Comparison of ENCODE assay signal across 20 cellular contexts in genomic region chr2:19126281-19126680, GRCh38.
"Had no signal": no experiment of that assay in that cellular context is flagged by ENCODE, and none has a peak within 500 bp of the region (broad histone marks: within the 10 kb centered on the region; RNA-seq: fewer than 3 reads in every experiment).

No MANE protein-coding gene starts in this region.

- H3K27ac Mint-ChIP-seq: activated CD4-positive, alpha-beta memory T cell treated with anti-CD3 and anti-CD28 coated beads for 36 hours; activated CD4-positive, alpha-beta T cell treated with anti-CD3 and anti-CD28 coated beads, Interleukin-2, amount 10 ng/mL, durations not matched to agents 7 days and 5 days; activated naive CD4-positive, alpha-beta T cell treated with anti-CD3 and anti-CD28 coated beads, Interleukin-2, amount 10 ng/mL, durations not matched to agents 7 days and 5 days; activated naive CD8-positive, alpha-beta T cell treated with anti-CD3 and anti-CD28 coated beads for 36 hours; T-cell had no signal

- H3K36me3 Mint-ChIP-seq: activated CD4-positive, alpha-beta memory T cell treated with anti-CD3 and anti-CD28 coated beads for 36 hours; activated naive CD4-positive, alpha-beta T cell treated with anti-CD3 and anti-CD28 coated beads, Interleukin-2, amount 10 ng/mL, durations not matched to agents 7 days and 5 days; activated naive CD8-positive, alpha-beta T cell treated with anti-CD3 and anti-CD28 coated beads for 36 hours; T-cell had no signal

- DNase-seq: activated CD4-positive, alpha-beta memory T cell treated with anti-CD3 and anti-CD28 coated beads for 36 hours; activated CD4-positive, alpha-beta T cell treated with anti-CD3 and anti-CD28 coated beads, Interleukin-2, amount 10 ng/mL, durations not matched to agents 7 days and 5 days; activated CD4-positive, CD25-positive, alpha-beta regulatory T cell; activated CD8-positive, alpha-beta memory T cell treated with anti-CD3 and anti-CD28 coated beads for 24 hours; activated gamma-delta T cell; activated naive CD4-positive, alpha-beta T cell treated with anti-CD3 and anti-CD28 coated beads, Interleukin-2, amount 10 ng/mL, durations not matched to agents 7 days and 5 days; activated naive CD8-positive, alpha-beta T cell treated with anti-CD3 and anti-CD28 coated beads for 36 hours; activated T-cell treated with anti-CD3 and anti-CD28 coated beads, Interleukin-2, amount 50 U/mL, for 4 hours; brain microvascular endothelial cell; Karpas-422; NCI-H1105 treated with DMSO at 0.1 percent for 48 hours; NCI-H1436 treated with DMSO at 0.1 percent for 48 hours; NCI-H187 treated with DMSO at 0.1 percent for 48 hours; NCI-H2081 treated with DMSO at 0.1 percent for 48 hours; NCI-H446; NCI-H524; Peyer's patch; SHP77; T-cell; T1000 had no signal

- H3K9me3 Mint-ChIP-seq: activated CD4-positive, alpha-beta memory T cell treated with anti-CD3 and anti-CD28 coated beads for 36 hours; activated naive CD8-positive, alpha-beta T cell treated with anti-CD3 and anti-CD28 coated beads for 36 hours; activated T-cell treated with anti-CD3 and anti-CD28 coated beads, Interleukin-2, amount 50 U/mL, for 4 hours; T-cell had no signal

- H3K4me3 Mint-ChIP-seq: activated CD4-positive, alpha-beta memory T cell treated with anti-CD3 and anti-CD28 coated beads for 36 hours; activated CD4-positive, alpha-beta T cell treated with anti-CD3 and anti-CD28 coated beads, Interleukin-2, amount 10 ng/mL, durations not matched to agents 7 days and 5 days; activated naive CD4-positive, alpha-beta T cell treated with anti-CD3 and anti-CD28 coated beads, Interleukin-2, amount 10 ng/mL, durations not matched to agents 7 days and 5 days; activated naive CD8-positive, alpha-beta T cell treated with anti-CD3 and anti-CD28 coated beads for 36 hours; activated T-cell treated with anti-CD3 and anti-CD28 coated beads, Interleukin-2, amount 50 U/mL, for 4 hours; T-cell had no signal

- H3K27me3 Mint-ChIP-seq: activated CD4-positive, alpha-beta memory T cell treated with anti-CD3 and anti-CD28 coated beads for 36 hours; activated CD4-positive, alpha-beta T cell treated with anti-CD3 and anti-CD28 coated beads, Interleukin-2, amount 10 ng/mL, durations not matched to agents 7 days and 5 days; activated naive CD4-positive, alpha-beta T cell treated with anti-CD3 and anti-CD28 coated beads, Interleukin-2, amount 10 ng/mL, durations not matched to agents 7 days and 5 days; activated naive CD8-positive, alpha-beta T cell treated with anti-CD3 and anti-CD28 coated beads for 36 hours; T-cell had no signal

- H3K4me1 Mint-ChIP-seq: T-cell had no signal
